Comparison of ENCODE assay signal across 7 cellular contexts in genomic region chr14:77027538-77028383, GRCh38. TPM values are rescaled to one million over a fixed set of nuclear protein-coding genes. Genes with fewer than 3 reads are reported as not detected.
A peak's percentile ranks its signal among the peaks of the same experiment; 100 is the strongest.
DNase-seq lines count a peak whose midpoint lies in the region; ATAC-seq, FAIRE-seq and TF ChIP-seq lines count a peak whose summit lies in the region.

No MANE protein-coding gene starts in this region.

- peak; percentile 28; the same call in 1 of the 2 replicates for TF ChIP-seq CTCF in LNCaP clone FGC (IDR thresholded peaks at IDR 0.05; ENCODE audit: control insufficient read depth, extremely low read depth, insufficient read depth)
- peak; percentile 12 for TF ChIP-seq CTCF in choroid plexus epithelial cell (conservative IDR thresholded peaks at IDR 0.05; ENCODE audit: low read depth, low read length)

- H3K4me3 ChIP-seq in LNCaP clone FGC (ENCODE audit: low read depth, low read length) (peak overlapping the region; percentile 58), choroid plexus epithelial cell (ENCODE audit: low read depth, low read length) (peak overlapping the region; percentile 83)

- peak; percentile 65 for DNase-seq in GM12892 (ENCODE audit: insufficient read length)
- DNase-seq in H4 (ENCODE audit: low spot score): peak; percentile 68
- DNase-seq in LNCaP clone FGC (ENCODE audit: low read depth): no peak
- DNase-seq in activated CD4-positive, CD25-positive, alpha-beta regulatory T cell treated with anti-CD3 and anti-CD28 coated beads, Interleukin-2, amount 50 U/mL, for 72 hours: peak; percentile 68
- DNase-seq in choroid plexus epithelial cell (ENCODE audit: low read depth): peak; percentile 83
- peak; percentile 77 for DNase-seq in left lobe of liver (ENCODE audit: low spot score)
- peak; percentile 45 for DNase-seq in stimulated activated CD8-positive, alpha-beta memory T cell treated with anti-CD3 and anti-CD28 coated beads, Interleukin-12 subunit alpha, Interleukin-12 subunit beta, amount 100 ng/mL, for 1 hour (ENCODE audit: low read depth)

- ATAC-seq in left lobe of liver: peak; percentile 39

- peak; percentile 65; the same call in 1 of the 2 replicates for TF ChIP-seq POLR2A in GM12892 (IDR thresholded peaks at IDR 0.05; ENCODE audit: low read depth, low read length)

- FAIRE-seq in GM12892 (lab: Jason Lieb, UNC): peak; percentile 33

RNA-seq across cellular contexts. Expression of gene IRF2BPL, which starts 0.7 kb away (rescaled TPM):
- polyA plus RNA-seq in GM12892 (2012; ENCODE audit: missing spikeins): 3.9 TPM
- 8.7 and 17.5 TPM in 2 replicates for total RNA-seq in H4 (2014; rRNA removed; shearing (Covaris generic))
- 18.1 TPM for total RNA-seq in left lobe of liver
